In genomic region chr1:14003552-14003951, GRCh38 we compare ENCODE assay signal across 16 cellular contexts.
DNase-seq lines count a peak whose midpoint lies in the region; ATAC-seq, FAIRE-seq and TF ChIP-seq lines count a peak whose summit lies in the region.
"Had no signal": no experiment of that assay in that cellular context is flagged by ENCODE, and none has a peak within 500 bp of the region (broad histone marks: within the 10 kb centered on the region; RNA-seq: fewer than 3 reads in every experiment).

No MANE protein-coding gene starts in this region.

- ATAC-seq in gastrocnemius medialis (no peak), HG03039 (IDR thresholded peaks at IDR 0.05; ENCODE audit: unreplicated experiment) (no peak)

- intact Hi-C loops in gastrocnemius medialis (cut with DNase I; ENCODE audit: low total_unique reads), result no loop called here

- H3K4me2 ChIP-seq in MM.1S (ENCODE audit: low read depth, low read length), result peak overlapping the region; percentile 68
- no peak overlapping the region for H3K4me2 ChIP-seq in GM23248 (ENCODE audit: unreplicated experiment)
- H3K4me2 ChIP-seq: BLaER1 treated with 17β-estradiol and CSF1 and Interleukin-3, amounts not matched to agents 10 nM and 100 nM had no signal

- H3K9me2 ChIP-seq in MM.1S (replicated peaks; ENCODE audit: insufficient read depth, low read length), result no peaks in the 10 kb centered on the region
- H3K9me2 ChIP-seq in GM23248 (ENCODE audit: insufficient read depth), result no peaks in the 10 kb centered on the region

- FAIRE-seq in GM19239 (lab: Jason Lieb, UNC), result peak; percentile 72
- FAIRE-seq: GM12891, H54 had no signal

- H3K4me3 ChIP-seq in GM12865 (ENCODE audit: low read depth, low read length) (no peak overlapping the region), MM.1S (ENCODE audit: low read length) (peak overlapping the region; percentile 31), gastrocnemius medialis (no peak overlapping the region), GM23248 (no peak overlapping the region)
- H3K4me3 ChIP-seq: BLaER1 treated with 17β-estradiol and CSF1 and Interleukin-3, amounts not matched to agents 10 nM and 100 nM had no signal

- in situ Hi-C loops in gastrocnemius medialis (cut with MboI; ENCODE audit: low sequenced_read_pairs in 4 of 4) (no loop called here), GM23248 (cut with MboI) (no loop called here)

- peaks cover 8% of the 10 kb centered on the region; the same call in 1 of the 2 replicates for H3F3A ChIP-seq in MM.1S (ENCODE audit: insufficient read depth, low read length)
- H3F3A ChIP-seq in GM23248 (ENCODE audit: insufficient read depth), result no peaks in the 10 kb centered on the region

- H3K9me3 ChIP-seq in MM.1S (replicated peaks; ENCODE audit: insufficient read depth, low read length) (no peaks in the 10 kb centered on the region; the same call in 1 of the 2 replicates), gastrocnemius medialis (peaks cover 0 to 5% (median 0%) of the 10 kb centered on the region in 3 donors), GM23248 (ENCODE audit: low read depth) (no peaks in the 10 kb centered on the region)

- TF ChIP-seq CTCF in GM12865 (IDR thresholded peaks at IDR 0.05; ENCODE audit: insufficient read depth, low read depth, low read length, missing control alignments), result no peak
- TF ChIP-seq CTCF in MM.1S (IDR thresholded peaks at IDR 0.05; ENCODE audit: low read length), result no peak
- no peak for TF ChIP-seq CTCF in gastrocnemius medialis (IDR thresholded peaks at IDR 0.05 in 4 of 5, conservative IDR thresholded peaks at IDR 0.05 in 1 of 5)

- H3K27me3 ChIP-seq in MM.1S (replicated peaks; ENCODE audit: insufficient read depth, low read length) (no peaks in the 10 kb centered on the region), gastrocnemius medialis (no peaks in the 10 kb centered on the region), GM23248 (replicated peaks; ENCODE audit: insufficient read depth) (no peaks in the 10 kb centered on the region)
- H3K27me3 ChIP-seq: BLaER1 treated with 17β-estradiol and CSF1 and Interleukin-3, amounts not matched to agents 10 nM and 100 nM had no signal

- H4K20me1 ChIP-seq in MM.1S (ENCODE audit: insufficient read depth, low read length) (no peaks in the 10 kb centered on the region), GM23248 (ENCODE audit: insufficient read depth) (no peaks in the 10 kb centered on the region)
- H4K20me1 ChIP-seq: BLaER1 treated with 17β-estradiol and CSF1 and Interleukin-3, amounts not matched to agents 10 nM and 100 nM had no signal

- WGBS in GM23248 (ENCODE audit: low coverage in 1 of 2, low lambda C conversion rate in 2 of 2, missing lambda C conversion rate in 2 of 2), 2 experiments, result 0 to 3% methylated on average over 1 of the region's 1 CpG

- H3K4me1 ChIP-seq in MM.1S (ENCODE audit: low read length), result peaks cover 18% of the 10 kb centered on the region
- no peaks in the 10 kb centered on the region for H3K4me1 ChIP-seq in gastrocnemius medialis
- H3K4me1 ChIP-seq in GM23248 (ENCODE audit: insufficient read depth), result no peaks in the 10 kb centered on the region

- H3K9ac ChIP-seq in MM.1S (ENCODE audit: low read length), result no peak overlapping the region; the same call in 1 of the 2 replicates
- H3K9ac ChIP-seq in GM23248, result no peak overlapping the region
- H3K9ac ChIP-seq: BLaER1 treated with 17β-estradiol and CSF1 and Interleukin-3, amounts not matched to agents 10 nM and 100 nM had no signal

- no peak for TF ChIP-seq POLR2A in gastrocnemius medialis (IDR thresholded peaks at IDR 0.05)

- no peaks in the 10 kb centered on the region for H3K36me3 ChIP-seq in MM.1S (replicated peaks; ENCODE audit: insufficient read depth, low read length)
- H3K36me3 ChIP-seq in gastrocnemius medialis, result no peaks in the 10 kb centered on the region
- H3K36me3 ChIP-seq in GM23248 (ENCODE audit: low read depth), result no peaks in the 10 kb centered on the region
- H3K36me3 ChIP-seq: BLaER1 treated with 17β-estradiol and CSF1 and Interleukin-3, amounts not matched to agents 10 nM and 100 nM had no signal

- H3K27ac ChIP-seq in MM.1S (ENCODE audit: low read length) (peak overlapping the region; percentile 50; the same call in 1 of the 2 replicates), gastrocnemius medialis (no peak overlapping the region), GM23248 (no peak overlapping the region)
- H3K27ac ChIP-seq: BLaER1 treated with 17β-estradiol and CSF1 and Interleukin-3, amounts not matched to agents 10 nM and 100 nM had no signal

- H3K79me2 ChIP-seq in MM.1S (ENCODE audit: low read length) (no peaks in the 10 kb centered on the region), GM23248 (ENCODE audit: insufficient read depth) (no peaks in the 10 kb centered on the region)

- peak; percentile 13 for DNase-seq in GM12865 (ENCODE audit: low read depth)
- no peak for DNase-seq in GM19239 (ENCODE audit: insufficient read length, low spot score)
- DNase-seq in MM.1S, result peak; percentile 68
- peak; percentile 31 for DNase-seq in cerebellar cortex (ENCODE audit: low spot score)
- DNase-seq in gastrocnemius medialis, result no peak
- no peak for DNase-seq in GM23248
- DNase-seq in stimulated activated CD4-positive, alpha-beta T cell treated with anti-CD3 and anti-CD28 coated beads, Interleukin-4, amount 100 ng/mL, for 24 hours, result no peak
- DNase-seq: 8988T; AML-193; CD4-positive, CD25-positive, alpha-beta regulatory T cell; DMS53; KG1 had no signal

- H2AFZ ChIP-seq in MM.1S (ENCODE audit: low read length) (no peak overlapping the region), GM23248 (no peak overlapping the region)

Comparison
In these comparisons a context has a peak if more than half of its experiments do, and no peak if none do; other contexts are left out.
1. DNase-seq: peak in GM12865 (single experiment), MM.1S (single experiment) and cerebellar cortex (single experiment); none in GM19239 (single experiment), gastrocnemius medialis (0 of 2), GM23248 (single experiment) and stimulated activated CD4-positive, alpha-beta T cell treated with anti-CD3 and anti-CD28 coated beads, Interleukin-4, amount 100 ng/mL, for 24 hours (single experiment).